In genomic region chr13:21986602-21987001, GRCh38 we compare ENCODE assay signal across 18 cellular contexts.
DNase-seq lines count a peak whose midpoint lies in the region; ATAC-seq and TF ChIP-seq lines count a peak whose summit lies in the region.
"Had no signal": no experiment of that assay in that cellular context is flagged by ENCODE, and none has a peak within 500 bp of the region (broad histone marks: within the 10 kb centered on the region; RNA-seq: fewer than 3 reads in every experiment).

No MANE protein-coding gene starts in this region.

- intact Hi-C loops in esophagus squamous epithelium (cut with DNase I), result no loop called here

- TF ChIP-seq CTCF in esophagus squamous epithelium (IDR thresholded peaks at IDR 0.05) (no peak), lung (IDR thresholded peaks at IDR 0.05; ENCODE audit: control extremely low read depth, extremely low read depth) (no peak), suprapubic skin (IDR thresholded peaks at IDR 0.05) (no peak)

- ATAC-seq in lung (ENCODE audit: insufficient read depth, low FRiP score), result no peak
- ATAC-seq in GM21717 (IDR thresholded peaks at IDR 0.05; ENCODE audit: unreplicated experiment), result no peak
- ATAC-seq: foreskin keratinocyte had no signal

- H3K4me3 ChIP-seq in esophagus squamous epithelium, result no peak overlapping the region
- no peak overlapping the region for H3K4me3 ChIP-seq in lung
- no peak overlapping the region for H3K4me3 ChIP-seq in suprapubic skin
- H3K4me3 ChIP-seq: prostate gland had no signal

- H3K4me1 ChIP-seq in esophagus squamous epithelium, result no peaks in the 10 kb centered on the region
- H3K4me1 ChIP-seq in lung (ENCODE audit: control insufficient read depth in 2 of 2, insufficient read depth in 2 of 2, low read length in 2 of 2), result no peaks in the 10 kb centered on the region
- peaks cover 3% of the 10 kb centered on the region for H3K4me1 ChIP-seq in suprapubic skin
- H3K4me1 ChIP-seq: foreskin keratinocyte, prostate gland had no signal

- WGBS in esophagus squamous epithelium, 2 donors, result 87 to 97% methylated on average over 3 to 8 of the region's 10 CpGs
- WGBS in lung, 2 donors, result 73 to 77% methylated on average over 10 of the region's 10 CpGs
- WGBS in suprapubic skin, result 73% methylated on average over 10 of the region's 10 CpGs

- H3K9me3 ChIP-seq in esophagus squamous epithelium (no peaks in the 10 kb centered on the region), lung (ENCODE audit: control insufficient read depth in 2 of 2, insufficient read depth in 1 of 2, low read length in 1 of 2) (peaks cover 0 to 4% of the 10 kb centered on the region in 2 donors), suprapubic skin (no peaks in the 10 kb centered on the region)
- H3K9me3 ChIP-seq: prostate gland had no signal

- H3K36me3 ChIP-seq in esophagus squamous epithelium (no peaks in the 10 kb centered on the region), lung (ENCODE audit: control insufficient read depth in 2 of 2, insufficient read depth in 2 of 2, low read length in 2 of 2) (no peaks in the 10 kb centered on the region), suprapubic skin (no peaks in the 10 kb centered on the region)
- H3K36me3 ChIP-seq: prostate gland had no signal

- TF ChIP-seq POLR2A in esophagus squamous epithelium (IDR thresholded peaks at IDR 0.05) (no peak), suprapubic skin (IDR thresholded peaks at IDR 0.05) (no peak)

- peak; percentile 49 for DNase-seq in Daoy (ENCODE audit: low read depth)
- DNase-seq in esophagus squamous epithelium (lab: John Stamatoyannopoulos, UW), result no peak
- DNase-seq in lung (ENCODE audit: low spot score), result peak; percentile 46
- peak in 1 of 2 donors; percentile 71 for DNase-seq in suprapubic skin (ENCODE audit: low spot score in 2 of 2)
- no peak for DNase-seq in HT-29 (ENCODE audit: low spot score)
- no peak for DNase-seq in foreskin melanocyte
- DNase-seq in DMS53 treated with DMSO at 0.1 percent for 48 hours (lab: John Stamatoyannopoulos, UW; ENCODE audit: unreplicated experiment), result no peak
- DNase-seq: ACHN; activated B cell treated with CpG ODN at 0.5 μM for 24 hours; EL; foreskin keratinocyte; naive thymus-derived CD4-positive, alpha-beta T cell; NCI-H2081; NCI-H510A treated with DMSO at 0.1 percent for 48 hours; stimulated activated CD4-positive, alpha-beta T cell treated with anti-CD3 and anti-CD28 coated beads, Interleukin-15, amount 100 ng/mL, for 24 hours; stimulated activated naive CD4-positive, alpha-beta T cell had no signal

- no peak for TF ChIP-seq EP300 in suprapubic skin (IDR thresholded peaks at IDR 0.05)

- H3K27me3 ChIP-seq in esophagus squamous epithelium (no peaks in the 10 kb centered on the region), lung (ENCODE audit: control insufficient read depth, insufficient read depth) (no peaks in the 10 kb centered on the region), suprapubic skin (no peaks in the 10 kb centered on the region)
- H3K27me3 ChIP-seq: foreskin keratinocyte had no signal

- peak overlapping the region in 3 of 4 donors; percentile 43 to 78 (median 70) for H3K27ac ChIP-seq in esophagus squamous epithelium
- H3K27ac ChIP-seq in lung (ENCODE audit: low read depth in 1 of 2, low read length in 1 of 2), result peak overlapping the region in 1 of 2 donors; percentile 60
- H3K27ac ChIP-seq in suprapubic skin, result peak overlapping the region; percentile 72
- H3K27ac ChIP-seq: foreskin keratinocyte had no signal

Comparison
In these comparisons a context has a peak if more than half of its experiments do, and no peak if none do; other contexts are left out.
1. DNase-seq: peak in Daoy (single experiment) and lung (single experiment); none in esophagus squamous epithelium (single experiment), HT-29 (single experiment), foreskin melanocyte (single experiment) and DMS53 treated with DMSO at 0.1 percent for 48 hours (single experiment).